In genomic region chr6:112879920-112880413, GRCh38 we compare ENCODE assay signal across 1 cellular context.
TF ChIP-seq lines count a peak whose summit lies in the region.

No MANE protein-coding gene starts in this region.

TF ChIP-seq in K562, 482 proteins besides CTCF, POLR2A, EP300 and RAD21 (continued from another document and continues in another):
- TF ChIP-seq ARID4B (CRISPR knock-in tag; IDR thresholded peaks at IDR 0.05): no peak
- peak; percentile 79; the same call in 1 of the 2 replicates for TF ChIP-seq PHF8 (IDR thresholded peaks at IDR 0.05; ENCODE audit: borderline replicate concordance, low read length)
- peak in 1 of 2 experiments; percentile 40 for TF ChIP-seq E2F6 (IDR thresholded peaks at IDR 0.05; ENCODE audit: borderline replicate concordance in 1 of 2, extremely low read depth in 1 of 2, insufficient read depth in 1 of 2, insufficient read length in 1 of 2, low read depth in 1 of 2, low read length in 1 of 2, poor library complexity in 1 of 2, severe bottlenecking in 1 of 2)
- TF ChIP-seq CHD2 (IDR thresholded peaks at IDR 0.05; ENCODE audit: low read depth, low read length): no peak
- no peak for TF ChIP-seq HNRNPUL1 (IDR thresholded peaks at IDR 0.05; ENCODE audit: low read length)
- no peak for TF ChIP-seq ZNF583 (CRISPR knock-in tag; IDR thresholded peaks at IDR 0.05)
- TF ChIP-seq ZNF395 (CRISPR knock-in tag; IDR thresholded peaks at IDR 0.05): no peak
- TF ChIP-seq SNIP1 (IDR thresholded peaks at IDR 0.05; ENCODE audit: low read depth): no peak
- TF ChIP-seq HMG20B (CRISPR knock-in tag; IDR thresholded peaks at IDR 0.05): no peak
- no peak for TF ChIP-seq ZNF707 (CRISPR knock-in tag; conservative IDR thresholded peaks at IDR 0.05)
- no peak for TF ChIP-seq ZNF24 (IDR thresholded peaks at IDR 0.05)
- TF ChIP-seq HDAC6 (IDR thresholded peaks at IDR 0.05; ENCODE audit: low read depth, low read length): no peak
- TF ChIP-seq RAD51 (IDR thresholded peaks at IDR 0.05; ENCODE audit: borderline replicate concordance, low read depth): no peak
- TF ChIP-seq, protein P1, sequence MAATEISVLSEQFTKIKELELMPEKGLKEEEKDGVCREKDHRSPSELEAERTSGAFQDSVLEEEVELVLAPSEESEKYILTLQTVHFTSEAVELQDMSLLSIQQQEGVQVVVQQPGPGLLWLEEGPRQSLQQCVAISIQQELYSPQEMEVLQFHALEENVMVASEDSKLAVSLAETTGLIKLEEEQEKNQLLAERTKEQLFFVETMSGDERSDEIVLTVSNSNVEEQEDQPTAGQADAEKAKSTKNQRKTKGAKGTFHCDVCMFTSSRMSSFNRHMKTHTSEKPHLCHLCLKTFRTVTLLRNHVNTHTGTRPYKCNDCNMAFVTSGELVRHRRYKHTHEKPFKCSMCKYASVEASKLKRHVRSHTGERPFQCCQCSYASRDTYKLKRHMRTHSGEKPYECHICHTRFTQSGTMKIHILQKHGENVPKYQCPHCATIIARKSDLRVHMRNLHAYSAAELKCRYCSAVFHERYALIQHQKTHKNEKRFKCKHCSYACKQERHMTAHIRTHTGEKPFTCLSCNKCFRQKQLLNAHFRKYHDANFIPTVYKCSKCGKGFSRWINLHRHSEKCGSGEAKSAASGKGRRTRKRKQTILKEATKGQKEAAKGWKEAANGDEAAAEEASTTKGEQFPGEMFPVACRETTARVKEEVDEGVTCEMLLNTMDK (IDR thresholded peaks at IDR 0.05; ENCODE audit: borderline replicate concordance, insufficient read depth, low read depth, low read length, poor library complexity, severe bottlenecking): peak; percentile 92
- TF ChIP-seq CGGBP1 (CRISPR knock-in tag; IDR thresholded peaks at IDR 0.05): no peak
- TF ChIP-seq PYGO2 (tag; IDR thresholded peaks at IDR 0.05): no peak
- TF ChIP-seq TAF15 (IDR thresholded peaks at IDR 0.05; ENCODE audit: low read depth, low read length): no peak
- TF ChIP-seq KLF16 (IDR thresholded peaks at IDR 0.05): 0 out of 2 replicates have a peak, but pooled peaks have one; percentile 16
- no peak for TF ChIP-seq ZNF75A (CRISPR knock-in tag; IDR thresholded peaks at IDR 0.05)
- TF ChIP-seq NFATC3 (IDR thresholded peaks at IDR 0.05): no peak
- TF ChIP-seq AFF1 (IDR thresholded peaks at IDR 0.05; ENCODE audit: low read depth in 1 of 2, partially characterized antibody in 2 of 2): no peak
- peak; percentile 63 for TF ChIP-seq JUND (IDR thresholded peaks at IDR 0.05; ENCODE audit: borderline replicate concordance, low read depth, low read length)
- no peak; the same call in 2 of the 3 replicates for TF ChIP-seq JUND (tag; IDR thresholded peaks at IDR 0.05; ENCODE audit: borderline replicate concordance, low read depth, low read length)
- no peak for TF ChIP-seq SMARCC2 (IDR thresholded peaks at IDR 0.05; ENCODE audit: low read depth)
- no peak for TF ChIP-seq BRF2 (IDR thresholded peaks at IDR 0.05; ENCODE audit: borderline replicate concordance, insufficient read depth, insufficient read length)
- TF ChIP-seq, protein P2, sequence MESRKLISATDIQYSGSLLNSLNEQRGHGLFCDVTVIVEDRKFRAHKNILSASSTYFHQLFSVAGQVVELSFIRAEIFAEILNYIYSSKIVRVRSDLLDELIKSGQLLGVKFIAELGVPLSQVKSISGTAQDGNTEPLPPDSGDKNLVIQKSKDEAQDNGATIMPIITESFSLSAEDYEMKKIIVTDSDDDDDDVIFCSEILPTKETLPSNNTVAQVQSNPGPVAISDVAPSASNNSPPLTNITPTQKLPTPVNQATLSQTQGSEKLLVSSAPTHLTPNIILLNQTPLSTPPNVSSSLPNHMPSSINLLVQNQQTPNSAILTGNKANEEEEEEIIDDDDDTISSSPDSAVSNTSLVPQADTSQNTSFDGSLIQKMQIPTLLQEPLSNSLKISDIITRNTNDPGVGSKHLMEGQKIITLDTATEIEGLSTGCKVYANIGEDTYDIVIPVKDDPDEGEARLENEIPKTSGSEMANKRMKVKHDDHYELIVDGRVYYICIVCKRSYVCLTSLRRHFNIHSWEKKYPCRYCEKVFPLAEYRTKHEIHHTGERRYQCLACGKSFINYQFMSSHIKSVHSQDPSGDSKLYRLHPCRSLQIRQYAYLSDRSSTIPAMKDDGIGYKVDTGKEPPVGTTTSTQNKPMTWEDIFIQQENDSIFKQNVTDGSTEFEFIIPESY (CRISPR knock-in tag; IDR thresholded peaks at IDR 0.05): no peak
- TF ChIP-seq MTA1 (IDR thresholded peaks at IDR 0.05; ENCODE audit: borderline replicate concordance): no peak
- TF ChIP-seq MYNN (IDR thresholded peaks at IDR 0.05): 0 out of 2 replicates have a peak, but pooled peaks have one; percentile 54
- no peak for TF ChIP-seq MYNN (CRISPR knock-in tag; IDR thresholded peaks at IDR 0.05)
- no peak for TF ChIP-seq HDAC3 (IDR thresholded peaks at IDR 0.05; ENCODE audit: borderline replicate concordance, partially characterized antibody)
- no peak for TF ChIP-seq ZSCAN32 (CRISPR knock-in tag; IDR thresholded peaks at IDR 0.05)
- no peak for TF ChIP-seq HSF4 (CRISPR knock-in tag; IDR thresholded peaks at IDR 0.05; ENCODE audit: borderline replicate concordance)
- TF ChIP-seq, protein P3, sequence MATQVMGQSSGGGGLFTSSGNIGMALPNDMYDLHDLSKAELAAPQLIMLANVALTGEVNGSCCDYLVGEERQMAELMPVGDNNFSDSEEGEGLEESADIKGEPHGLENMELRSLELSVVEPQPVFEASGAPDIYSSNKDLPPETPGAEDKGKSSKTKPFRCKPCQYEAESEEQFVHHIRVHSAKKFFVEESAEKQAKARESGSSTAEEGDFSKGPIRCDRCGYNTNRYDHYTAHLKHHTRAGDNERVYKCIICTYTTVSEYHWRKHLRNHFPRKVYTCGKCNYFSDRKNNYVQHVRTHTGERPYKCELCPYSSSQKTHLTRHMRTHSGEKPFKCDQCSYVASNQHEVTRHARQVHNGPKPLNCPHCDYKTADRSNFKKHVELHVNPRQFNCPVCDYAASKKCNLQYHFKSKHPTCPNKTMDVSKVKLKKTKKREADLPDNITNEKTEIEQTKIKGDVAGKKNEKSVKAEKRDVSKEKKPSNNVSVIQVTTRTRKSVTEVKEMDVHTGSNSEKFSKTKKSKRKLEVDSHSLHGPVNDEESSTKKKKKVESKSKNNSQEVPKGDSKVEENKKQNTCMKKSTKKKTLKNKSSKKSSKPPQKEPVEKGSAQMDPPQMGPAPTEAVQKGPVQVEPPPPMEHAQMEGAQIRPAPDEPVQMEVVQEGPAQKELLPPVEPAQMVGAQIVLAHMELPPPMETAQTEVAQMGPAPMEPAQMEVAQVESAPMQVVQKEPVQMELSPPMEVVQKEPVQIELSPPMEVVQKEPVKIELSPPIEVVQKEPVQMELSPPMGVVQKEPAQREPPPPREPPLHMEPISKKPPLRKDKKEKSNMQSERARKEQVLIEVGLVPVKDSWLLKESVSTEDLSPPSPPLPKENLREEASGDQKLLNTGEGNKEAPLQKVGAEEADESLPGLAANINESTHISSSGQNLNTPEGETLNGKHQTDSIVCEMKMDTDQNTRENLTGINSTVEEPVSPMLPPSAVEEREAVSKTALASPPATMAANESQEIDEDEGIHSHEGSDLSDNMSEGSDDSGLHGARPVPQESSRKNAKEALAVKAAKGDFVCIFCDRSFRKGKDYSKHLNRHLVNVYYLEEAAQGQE (CRISPR knock-in tag; IDR thresholded peaks at IDR 0.05; ENCODE audit: low read depth): no peak
- no peak for TF ChIP-seq U2AF2 (optimal IDR thresholded peaks at IDR 0.05; ENCODE audit: low read depth, low read length)
- no peak for TF ChIP-seq MAFG (tag; conservative IDR thresholded peaks at IDR 0.05)
- TF ChIP-seq NFE2 (IDR thresholded peaks at IDR 0.05; ENCODE audit: low read depth): no peak
- no peak for TF ChIP-seq HBP1 (CRISPR knock-in tag; IDR thresholded peaks at IDR 0.05)
- no peak for TF ChIP-seq SIN3B (IDR thresholded peaks at IDR 0.05; ENCODE audit: low read depth)
